Comparison of ENCODE assay signal across 8 cellular contexts in the genomic region with DNA sequence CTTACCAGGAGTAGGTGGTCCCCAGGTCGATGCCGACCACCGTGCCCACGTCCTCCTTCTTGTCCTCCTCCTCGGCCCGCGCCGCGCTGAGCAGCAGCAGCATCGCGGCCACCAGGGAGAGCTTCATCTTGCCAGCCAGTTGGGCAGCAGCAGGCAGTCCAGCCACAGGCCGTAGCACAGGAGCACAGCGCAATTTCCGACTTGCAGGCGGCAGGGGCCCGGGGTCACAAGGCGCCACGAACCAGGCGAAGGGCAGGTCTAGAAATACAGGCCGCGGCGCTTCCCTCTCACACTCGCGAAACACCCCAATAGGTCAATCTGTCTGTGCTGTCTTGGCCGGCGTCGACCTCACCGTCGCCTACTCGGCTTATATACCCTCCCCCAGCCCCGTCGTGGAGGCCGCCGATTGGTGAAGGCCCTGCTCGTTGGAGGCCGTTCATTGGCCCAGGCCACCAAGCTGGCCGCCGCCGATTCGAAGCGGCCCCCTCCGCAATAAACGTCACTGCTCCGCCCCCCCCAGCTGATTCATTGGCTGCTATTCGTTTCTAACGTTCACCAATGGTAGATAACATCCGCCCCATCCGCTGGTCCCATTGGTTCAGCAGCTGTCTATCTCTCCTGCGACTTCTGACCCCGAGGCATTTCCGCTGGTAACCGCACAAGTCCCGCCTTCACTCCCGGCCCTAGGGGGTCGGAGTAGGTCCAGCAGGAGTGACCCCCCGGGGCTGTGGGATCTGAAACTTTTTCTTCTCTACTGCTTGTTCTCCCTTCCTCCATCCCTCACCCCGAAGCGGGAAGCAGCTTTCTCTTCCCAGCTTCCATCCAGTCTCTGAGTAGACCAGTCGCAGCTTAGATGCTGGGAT. TPM values are rescaled to one million over a fixed set of nuclear protein-coding genes. Genes with fewer than 3 reads are reported as not detected.
DNase-seq lines count a peak whose midpoint lies in the region; ATAC-seq and TF ChIP-seq lines count a peak whose summit lies in the region.

Gene HSPA5 (minus strand): TSS at position 344 of the 863 bp plus-strand sequence. CDS start 217 bp downstream, at position 127.

- intact Hi-C loops in left cardiac atrium (cut with DNase I) = no loop called here
- intact Hi-C loops in posterior vena cava (cut with DNase I) = loop anchor here in 1 of 2 donors (10.0 kb wide), 1 partner anchor 94 kb away; no protein-coding TSS in a partner anchor
- intact Hi-C loops in upper lobe of right lung (cut with DNase I) = no loop called here

- peak within 1 kb of the TSS; percentile 83 for H3K4me3 ChIP-seq in upper lobe of right lung

- DNase-seq in GM13977 (ENCODE audit: low spot score) (peak; percentile 97), NCI-H1694 (lab: John Stamatoyannopoulos, UW) (peak; percentile 99), amniotic stem cell (lab: John Stamatoyannopoulos, UW) (peak; percentile 99), left cardiac atrium (peak; percentile 100), posterior vena cava (ENCODE audit: low spot score) (peak; percentile 100), upper lobe of right lung (peak; percentile 100)

- in situ Hi-C loops in GM13977 (cut with MboI; ENCODE audit: low pct_unique_long_range_greater_than_20kb, low sequenced_read_pairs, unreplicated experiment) = no loop called here

- H3K4me1 ChIP-seq in upper lobe of right lung = peaks cover 35% of the 10 kb centered on the region

- H3K4me1 Mint-ChIP-seq in T-helper 1 cell treated with Interleukin-12 subunit alpha and Interleukin-12 subunit beta and Interleukin-4 antibody, amounts not matched to agents 30 μg/mL and 1 μg/mL, for 36 hours (ENCODE audit: low read depth) = peaks cover 33% of the 10 kb centered on the region

- peaks cover 53% of the 10 kb centered on the region for H3K36me3 Mint-ChIP-seq in T-helper 1 cell treated with Interleukin-12 subunit alpha and Interleukin-12 subunit beta and Interleukin-4 antibody, amounts not matched to agents 30 μg/mL and 1 μg/mL, for 36 hours (ENCODE audit: low read depth)

- peak within 1 kb of the TSS; percentile 92 for H3K27ac Mint-ChIP-seq in T-helper 1 cell treated with Interleukin-12 subunit alpha and Interleukin-12 subunit beta and Interleukin-4 antibody, amounts not matched to agents 30 μg/mL and 1 μg/mL, for 36 hours

- H3K36me3 ChIP-seq in upper lobe of right lung = peaks cover 41% of the 10 kb centered on the region

- H3K9me3 ChIP-seq in upper lobe of right lung = no peaks in the 10 kb centered on the region

- H3K4me3 Mint-ChIP-seq in T-helper 1 cell treated with Interleukin-12 subunit alpha and Interleukin-12 subunit beta and Interleukin-4 antibody, amounts not matched to agents 30 μg/mL and 1 μg/mL, for 36 hours = peak within 1 kb of the TSS; percentile 92

- no peaks in the 10 kb centered on the region for H3K9me3 Mint-ChIP-seq in T-helper 1 cell treated with Interleukin-12 subunit alpha and Interleukin-12 subunit beta and Interleukin-4 antibody, amounts not matched to agents 30 μg/mL and 1 μg/mL, for 36 hours

- H3K27me3 Mint-ChIP-seq in T-helper 1 cell treated with Interleukin-12 subunit alpha and Interleukin-12 subunit beta and Interleukin-4 antibody, amounts not matched to agents 30 μg/mL and 1 μg/mL, for 36 hours (ENCODE audit: low read depth) = no peaks in the 10 kb centered on the region

- TF ChIP-seq CTCF in GM13977 (IDR thresholded peaks at IDR 0.05; ENCODE audit: extremely low read depth, insufficient read depth, missing control alignments) (no peak), upper lobe of right lung (IDR thresholded peaks at IDR 0.05) (no peak)

- H3K27me3 ChIP-seq in upper lobe of right lung = no peaks in the 10 kb centered on the region

- H3K27ac ChIP-seq in upper lobe of right lung = peak within 1 kb of the TSS; percentile 99

- ATAC-seq in HG02884 (IDR thresholded peaks at IDR 0.05; ENCODE audit: unreplicated experiment) (peak; percentile 90), left cardiac atrium (peak; percentile 96 to 97), upper lobe of right lung (peak; percentile 98)

RNA-seq across cellular contexts. Expression of gene HSPA5, which starts in this region (rescaled TPM):
- total RNA-seq in left cardiac atrium = 100 to 1,000 TPM; 273 to 342 TPM
- total RNA-seq in posterior vena cava = 100 to 1,000 TPM; 160 to 218 TPM
- 282 TPM for total RNA-seq in upper lobe of right lung

Comparison
In these comparisons a context has a peak if more than half of its experiments do, and no peak if none do; other contexts are left out.
1. Peak in every context shown above with its lines: DNase-seq, ATAC-seq, H3K4me3 ChIP-seq and H3K27ac ChIP-seq.